ENCODE assay signal across 1 cellular context in genomic region chr4:185204238-185204910, GRCh38.
TF ChIP-seq lines count a peak whose summit lies in the region.

No MANE protein-coding gene starts in this region.

TF ChIP-seq in IMR-90, 13 proteins besides CTCF, POLR2A, EP300 and RAD21 (continued from another document):
- TF ChIP-seq ELK1 (IDR thresholded peaks at IDR 0.05; ENCODE audit: borderline replicate concordance, low read depth, low read length) (no peak), MAFK (IDR thresholded peaks at IDR 0.05; ENCODE audit: low read depth, low read length) (no peak), MAZ (IDR thresholded peaks at IDR 0.05; ENCODE audit: borderline replicate concordance, low read depth, low read length) (no peak)
